In the genomic region with DNA sequence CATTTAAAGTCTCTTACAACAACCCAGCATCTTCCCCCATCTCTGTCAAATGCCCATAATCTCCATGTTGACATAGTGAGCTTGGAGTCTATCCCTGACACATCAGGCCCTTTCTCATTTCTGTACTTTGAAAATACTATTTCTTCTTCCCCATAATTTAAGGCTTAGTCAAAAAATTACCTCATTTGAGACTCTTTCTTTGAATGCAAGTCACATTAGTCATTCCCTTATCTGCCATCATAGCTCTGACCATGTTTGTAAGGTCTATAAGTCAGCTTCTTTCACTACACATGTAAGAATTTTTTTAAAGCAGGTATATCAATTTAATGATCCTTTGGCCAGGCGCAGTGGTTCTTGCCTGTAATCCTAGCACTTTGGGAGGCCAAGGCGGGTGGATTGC, we compare ENCODE assay signal across 17 cellular contexts.
DNase-seq lines count a peak whose midpoint lies in the region; ATAC-seq, FAIRE-seq and TF ChIP-seq lines count a peak whose summit lies in the region.
"Had no signal": no experiment of that assay in that cellular context is flagged by ENCODE, and none has a peak within 500 bp of the region (broad histone marks: within the 10 kb centered on the region; RNA-seq: fewer than 3 reads in every experiment).

No MANE protein-coding gene starts in this region.

- H3K36me3 Mint-ChIP-seq in astrocyte (ENCODE audit: low read depth, unreplicated experiment) = peaks cover 33% of the 10 kb centered on the region
- peaks cover 88% of the 10 kb centered on the region for H3K36me3 Mint-ChIP-seq in stimulated activated memory B cell treated with anti-CD40 and anti-IgM and Interleukin-4, amounts not matched to agents 10 μg/mL and 1 μg/mL and 100 μg/mL, for 72 hours

- H3K4me3 Mint-ChIP-seq in astrocyte (ENCODE audit: unreplicated experiment) = no peak overlapping the region
- H3K4me3 Mint-ChIP-seq in stimulated activated memory B cell treated with anti-CD40 and anti-IgM and Interleukin-4, amounts not matched to agents 10 μg/mL and 1 μg/mL and 100 μg/mL, for 72 hours = no peak overlapping the region
- H3K4me3 Mint-ChIP-seq: activated naive CD4-positive, alpha-beta T cell treated with anti-CD3 and anti-CD28 coated beads, Interleukin-2, amount 10 ng/mL, durations not matched to agents 7 days and 5 days; GM23338 had no signal

- peak; percentile 85 for FAIRE-seq in astrocyte (lab: Jason Lieb, UNC)
- FAIRE-seq: colon had no signal

- H3K4me1 ChIP-seq in GM23248 (ENCODE audit: insufficient read depth) (peaks cover 21% of the 10 kb centered on the region), astrocyte (ENCODE audit: insufficient read depth, low read length) (peaks cover 29% of the 10 kb centered on the region), foreskin keratinocyte (peaks cover 28% of the 10 kb centered on the region), right atrium auricular region (no peaks in the 10 kb centered on the region)
- H3K4me1 ChIP-seq: BLaER1 treated with 17β-estradiol and CSF1 and Interleukin-3, amounts not matched to agents 10 nM and 100 nM; prostate gland had no signal

- H3K4me2 ChIP-seq in GM23248 (ENCODE audit: unreplicated experiment) (no peak overlapping the region), astrocyte (ENCODE audit: low read length) (peak overlapping the region; percentile 47)
- H3K4me2 ChIP-seq: BLaER1 treated with 17β-estradiol and CSF1 and Interleukin-3, amounts not matched to agents 10 nM and 100 nM; GM23338 had no signal

- peaks cover 13% of the 10 kb centered on the region for H3F3A ChIP-seq in GM23248 (ENCODE audit: insufficient read depth)

- H3K27ac ChIP-seq in GM23248 = no peak overlapping the region
- peak overlapping the region; percentile 70 for H3K27ac ChIP-seq in astrocyte (ENCODE audit: low read depth, low read length)
- no peak overlapping the region for H3K27ac ChIP-seq in foreskin keratinocyte
- H3K27ac ChIP-seq in right atrium auricular region = no peak overlapping the region
- H3K27ac ChIP-seq: BLaER1 treated with 17β-estradiol and CSF1 and Interleukin-3, amounts not matched to agents 10 nM and 100 nM; prostate gland; SJSA1 had no signal

- no peaks in the 10 kb centered on the region for H3K27me3 ChIP-seq in GM23248 (replicated peaks; ENCODE audit: insufficient read depth)
- H3K27me3 ChIP-seq in astrocyte (ENCODE audit: insufficient read depth, low read length) = no peaks in the 10 kb centered on the region
- no peaks in the 10 kb centered on the region for H3K27me3 ChIP-seq in foreskin keratinocyte
- H3K27me3 ChIP-seq in right atrium auricular region = no peaks in the 10 kb centered on the region
- H3K27me3 ChIP-seq: BLaER1 treated with 17β-estradiol and CSF1 and Interleukin-3, amounts not matched to agents 10 nM and 100 nM; SJSA1 had no signal

- DNase-seq in ACHN = peak; percentile 15
- peak; percentile 74 for DNase-seq in GM23248
- peak; percentile 95 for DNase-seq in astrocyte (ENCODE audit: low read depth)
- peak; percentile 58 to 86 for DNase-seq in foreskin keratinocyte
- no peak for DNase-seq in NCI-H748 treated with DMSO at 0.1 percent for 48 hours (lab: John Stamatoyannopoulos, UW)
- no peak for DNase-seq in right atrium auricular region (ENCODE audit: low spot score)
- DNase-seq: activated naive CD4-positive, alpha-beta T cell treated with anti-CD3 and anti-CD28 coated beads, Interleukin-2, amount 10 ng/mL, durations not matched to agents 7 days and 5 days; DND-41; NCI-H2029 treated with DMSO at 0.1 percent for 48 hours; stimulated activated CD4-positive, alpha-beta T cell treated with anti-CD3 and anti-CD28 coated beads, Interleukin-1b, Interleukin-23, amount 100 ng/mL, for 48 hours had no signal

- no peak overlapping the region for H3K9ac ChIP-seq in GM23248
- peak overlapping the region; percentile 13 for H3K9ac ChIP-seq in astrocyte (ENCODE audit: low read length)
- H3K9ac ChIP-seq: BLaER1 treated with 17β-estradiol and CSF1 and Interleukin-3, amounts not matched to agents 10 nM and 100 nM had no signal

- 86 to 88% methylated on average over 2 of the region's 2 CpGs for WGBS in GM23248 (ENCODE audit: low coverage in 1 of 2, low lambda C conversion rate in 2 of 2, missing lambda C conversion rate in 2 of 2), 2 experiments

- peak overlapping the region; percentile 37 for H3K27ac Mint-ChIP-seq in astrocyte (ENCODE audit: unreplicated experiment)
- H3K27ac Mint-ChIP-seq in stimulated activated memory B cell treated with anti-CD40 and anti-IgM and Interleukin-4, amounts not matched to agents 10 μg/mL and 1 μg/mL and 100 μg/mL, for 72 hours = no peak overlapping the region
- H3K27ac Mint-ChIP-seq: activated naive CD4-positive, alpha-beta T cell treated with anti-CD3 and anti-CD28 coated beads, Interleukin-2, amount 10 ng/mL, durations not matched to agents 7 days and 5 days; GM23338 had no signal

- H4K20me1 ChIP-seq in GM23248 (ENCODE audit: insufficient read depth) (no peaks in the 10 kb centered on the region), astrocyte (ENCODE audit: insufficient read depth, low read length) (no peaks in the 10 kb centered on the region)
- H4K20me1 ChIP-seq: BLaER1 treated with 17β-estradiol and CSF1 and Interleukin-3, amounts not matched to agents 10 nM and 100 nM had no signal

- no peaks in the 10 kb centered on the region for H3K79me2 ChIP-seq in GM23248 (ENCODE audit: insufficient read depth)
- no peaks in the 10 kb centered on the region for H3K79me2 ChIP-seq in astrocyte (ENCODE audit: insufficient read depth, low read length)

- in situ Hi-C loops in ACHN (cut with HindIII; ENCODE audit: low pct_ligation_motif_present, low pct_unique_long_range_greater_than_20kb, low sequenced_read_pairs) (no loop called here), GM23248 (cut with MboI) (no loop called here)

- no peaks in the 10 kb centered on the region; the same call in 1 of the 2 replicates for H3K36me3 ChIP-seq in GM23248 (ENCODE audit: low read depth)
- H3K36me3 ChIP-seq in astrocyte (ENCODE audit: insufficient read depth, low read length) = no peaks in the 10 kb centered on the region
- peaks cover 13% of the 10 kb centered on the region for H3K36me3 ChIP-seq in right atrium auricular region
- H3K36me3 ChIP-seq: prostate gland had no signal

- TF ChIP-seq CTCF in astrocyte (IDR thresholded peaks at IDR 0.05; ENCODE audit: insufficient read depth, low read depth, low read length) (no peak), foreskin keratinocyte (conservative IDR thresholded peaks at IDR 0.05) (no peak), right atrium auricular region (IDR thresholded peaks at IDR 0.05) (no peak)

- peaks cover 14% of the 10 kb centered on the region for H3K4me1 Mint-ChIP-seq in astrocyte (ENCODE audit: low read depth, unreplicated experiment)
- H3K4me1 Mint-ChIP-seq in stimulated activated memory B cell treated with anti-CD40 and anti-IgM and Interleukin-4, amounts not matched to agents 10 μg/mL and 1 μg/mL and 100 μg/mL, for 72 hours = no peaks in the 10 kb centered on the region
- H3K4me1 Mint-ChIP-seq: activated naive CD4-positive, alpha-beta T cell treated with anti-CD3 and anti-CD28 coated beads, Interleukin-2, amount 10 ng/mL, durations not matched to agents 7 days and 5 days had no signal

- no peak overlapping the region for H3K4me3 ChIP-seq in GM23248
- no peak overlapping the region for H3K4me3 ChIP-seq in astrocyte (ENCODE audit: insufficient read depth, low read depth, low read length)
- no peak overlapping the region for H3K4me3 ChIP-seq in right atrium auricular region
- H3K4me3 ChIP-seq: BLaER1 treated with 17β-estradiol and CSF1 and Interleukin-3, amounts not matched to agents 10 nM and 100 nM; GM23338; prostate gland; SJSA1 had no signal

- peaks cover 6% of the 10 kb centered on the region for H3K9me3 Mint-ChIP-seq in astrocyte (ENCODE audit: unreplicated experiment)
- peaks cover 14% of the 10 kb centered on the region for H3K9me3 Mint-ChIP-seq in stimulated activated memory B cell treated with anti-CD40 and anti-IgM and Interleukin-4, amounts not matched to agents 10 μg/mL and 1 μg/mL and 100 μg/mL, for 72 hours

- H2AFZ ChIP-seq in GM23248 (no peak overlapping the region), astrocyte (ENCODE audit: low read depth, low read length) (no peak overlapping the region)
- H2AFZ ChIP-seq: GM23338 had no signal

- H3K9me2 ChIP-seq in GM23248 (ENCODE audit: insufficient read depth) = no peaks in the 10 kb centered on the region

- H3K9me3 ChIP-seq in GM23248 (ENCODE audit: low read depth) (no peaks in the 10 kb centered on the region), astrocyte (ENCODE audit: insufficient read depth, low read depth, low read length) (no peaks in the 10 kb centered on the region), right atrium auricular region (peaks cover 0 to 7% of the 10 kb centered on the region in 2 donors)
- H3K9me3 ChIP-seq: BLaER1 treated with 17β-estradiol and CSF1 and Interleukin-3, amounts not matched to agents 10 nM and 100 nM; prostate gland; SJSA1 had no signal

- ATAC-seq in foreskin keratinocyte (peak; percentile 93), GM19023 (IDR thresholded peaks at IDR 0.05; ENCODE audit: unreplicated experiment) (no peak)
- no peak for ATAC-seq in stimulated activated memory B cell treated with anti-CD40 and anti-IgM and Interleukin-4, amounts not matched to agents 10 μg/mL and 1 μg/mL and 100 μg/mL, for 72 hours
- ATAC-seq: GM23338 had no signal

- H3K27me3 Mint-ChIP-seq in astrocyte (ENCODE audit: low read depth, unreplicated experiment) = no peaks in the 10 kb centered on the region
- H3K27me3 Mint-ChIP-seq in stimulated activated memory B cell treated with anti-CD40 and anti-IgM and Interleukin-4, amounts not matched to agents 10 μg/mL and 1 μg/mL and 100 μg/mL, for 72 hours = no peaks in the 10 kb centered on the region
- H3K27me3 Mint-ChIP-seq: activated naive CD4-positive, alpha-beta T cell treated with anti-CD3 and anti-CD28 coated beads, Interleukin-2, amount 10 ng/mL, durations not matched to agents 7 days and 5 days had no signal

Comparison
In these comparisons a context has a peak if more than half of its experiments do, and no peak if none do; other contexts are left out.
1. DNase-seq: peak in ACHN (single experiment), GM23248 (single experiment), astrocyte (single experiment) and foreskin keratinocyte (2 of 2); none in NCI-H748 treated with DMSO at 0.1 percent for 48 hours (single experiment) and right atrium auricular region (single experiment).